8 cellular contexts compared by ENCODE assay signal in the genomic region with DNA sequence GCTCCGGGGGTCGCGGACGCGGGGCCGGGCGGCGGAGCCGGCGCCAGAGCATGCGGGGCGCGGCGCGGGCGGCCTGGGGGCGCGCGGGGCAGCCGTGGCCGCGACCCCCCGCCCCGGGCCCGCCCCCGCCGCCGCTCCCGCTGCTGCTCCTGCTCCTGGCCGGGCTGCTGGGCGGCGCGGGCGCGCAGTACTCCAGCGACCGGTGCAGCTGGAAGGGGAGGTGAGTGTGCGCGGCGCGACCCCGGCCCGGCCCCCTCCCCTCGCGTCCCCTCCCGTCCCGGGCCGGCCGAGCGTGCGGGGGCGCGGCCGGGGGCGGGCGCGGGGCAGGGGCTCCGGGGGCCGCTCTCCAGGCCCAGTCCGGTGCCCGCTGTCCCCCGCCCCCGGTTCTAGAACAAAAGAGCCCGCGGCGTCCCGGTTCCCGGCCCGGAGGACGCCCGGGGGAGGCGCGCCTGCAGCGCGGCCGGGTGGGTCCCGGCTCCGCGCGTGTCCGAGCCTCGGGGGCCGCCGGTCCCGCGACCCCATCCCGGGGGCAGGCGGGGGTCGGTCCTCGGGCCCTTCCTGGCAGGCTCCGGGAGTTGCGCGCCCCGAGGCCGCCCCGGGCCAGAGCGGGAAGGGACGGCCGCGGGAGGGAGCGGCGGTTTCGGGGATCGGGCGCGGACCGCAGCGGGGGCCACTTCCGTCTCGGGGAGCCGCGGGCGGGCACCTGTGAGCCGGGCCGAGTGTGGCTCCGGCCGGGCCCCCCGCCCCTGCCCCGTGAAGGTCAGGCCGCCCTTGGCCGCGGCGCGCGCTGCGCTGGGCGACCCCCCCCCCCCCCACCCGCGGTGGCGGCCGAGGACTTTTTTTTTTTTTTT. TPM values are rescaled to one million over a fixed set of nuclear protein-coding genes. Genes with fewer than 3 reads are reported as not detected.
DNase-seq lines count a peak whose midpoint lies in the region; ATAC-seq and TF ChIP-seq lines count a peak whose summit lies in the region.

No MANE protein-coding gene starts in this region.

- H3K23ac ChIP-seq in IMR-90 (ENCODE audit: low read depth, low read length) = no peak overlapping the region

- H2AFZ ChIP-seq in IMR-90 (replicated peaks; ENCODE audit: low read length, poor library complexity) = peak overlapping the region; percentile 76

- TF ChIP-seq CTCF in IMR-90 (conservative IDR thresholded peaks at IDR 0.05; ENCODE audit: low read depth, low read length) (no peak), epithelial cell of proximal tubule (conservative IDR thresholded peaks at IDR 0.05; ENCODE audit: low read depth, low read length) (no peak), psoas muscle (IDR thresholded peaks at IDR 0.05) (no peak)

- H3K4ac ChIP-seq in IMR-90 (ENCODE audit: low read depth, low read length) = no peak overlapping the region

- peak overlapping the region; percentile 64 for H3K4me3 ChIP-seq in IMR-90 (ENCODE audit: insufficient read depth, low read depth, low read length)
- peak overlapping the region; percentile 42 for H3K4me3 ChIP-seq in epithelial cell of proximal tubule (ENCODE audit: low read depth, low read length)
- H3K4me3 ChIP-seq in psoas muscle = peak overlapping the region; percentile 71

- in situ Hi-C loops in IMR-90 (cut with MboI; ENCODE audit: low sequenced_read_pairs) = no loop called here

- intact Hi-C loops in IMR-90 (cut with micrococcal nuclease) (loop anchor here (1.0 kb wide), 1 partner anchor 117 kb away; no protein-coding TSS in a partner anchor), psoas muscle (cut with DNase I) (no loop called here), posterior vena cava (cut with DNase I) (no loop called here)

- POLR2A ChIA-PET in IMR-90 (lab: Charles Lee; ENCODE audit: unreplicated experiment) = interaction anchor here (0.6 kb wide), 1 partner anchor 31 kb away, joined by 5 read pairs; no protein-coding TSS in a partner anchor

- H3K79me1 ChIP-seq in IMR-90 (ENCODE audit: low read depth in 1 of 2, low read length in 2 of 2) = peaks cover 4 to 32% of the 10 kb centered on the region in 2 experiments; a peak in 2 of 4 replicates

- no peak overlapping the region for H4K8ac ChIP-seq in IMR-90 (ENCODE audit: low read depth in 2 of 2, low read length in 2 of 2)

- no peaks in the 10 kb centered on the region for H3K9me3 ChIP-seq in IMR-90 (ENCODE audit: control insufficient read depth, insufficient read depth, low read length)
- no peaks in the 10 kb centered on the region for H3K9me3 ChIP-seq in psoas muscle

- H2AK9ac ChIP-seq in IMR-90 (replicated peaks; ENCODE audit: low read depth, low read length, poor library complexity) = peak overlapping the region; percentile 85

- H3K9me1 ChIP-seq in IMR-90 (ENCODE audit: insufficient read depth, low read length) = peaks cover 24% of the 10 kb centered on the region

- dilution Hi-C loops in IMR-90 (cut with HindIII; ENCODE audit: low sequenced_read_pairs, unreplicated experiment) = no loop called here

- WGBS in IMR-90 (ENCODE audit: extremely low coverage in 2 of 2, insufficient read length in 1 of 2), 2 experiments = 0% methylated on average over 12 of the region's 131 CpGs; no CpG with 5 or more reads in 1 of the 2 experiments
- 0 to 1% (median 1%) methylated on average over 45 to 124 of the region's 131 CpGs for WGBS in psoas muscle, 3 donors

- peaks cover 38% of the 10 kb centered on the region for H4K20me1 ChIP-seq in IMR-90 (ENCODE audit: insufficient read depth, low read length)

- TF ChIP-seq POLR2A in IMR-90 (IDR thresholded peaks at IDR 0.05; ENCODE audit: low read depth, low read length) = no peak; the same call in 1 of the 2 replicates

- no peak overlapping the region for H2BK20ac ChIP-seq in IMR-90 (ENCODE audit: low read depth, low read length)

- H3K27ac ChIP-seq in IMR-90 (ENCODE audit: insufficient read depth, low read length) = peak overlapping the region; percentile 49
- peak overlapping the region; percentile 41 for H3K27ac ChIP-seq in psoas muscle

- peak overlapping the region; percentile 24; the same call in 1 of the 2 replicates for H3K9ac ChIP-seq in IMR-90 (ENCODE audit: low read depth, low read length)

- no peak overlapping the region for H3K56ac ChIP-seq in IMR-90 (ENCODE audit: extremely low read depth, insufficient read depth, low read length)

- H4K5ac ChIP-seq in IMR-90 (ENCODE audit: low read depth, low read length) = no peak overlapping the region

- no peak overlapping the region for H2BK15ac ChIP-seq in IMR-90 (ENCODE audit: low read depth, low read length)

- no peak overlapping the region for H2AK5ac ChIP-seq in IMR-90 (ENCODE audit: low read depth, low read length)

- H3K36me3 ChIP-seq in IMR-90 (ENCODE audit: control insufficient read depth, insufficient read depth, low read length) = peaks cover 9% of the 10 kb centered on the region; the same call in 1 of the 2 replicates
- H3K36me3 ChIP-seq in psoas muscle (ENCODE audit: insufficient read depth in 1 of 2, low read depth in 1 of 2) = no peaks in the 10 kb centered on the region

- no peak for DNase-seq in IMR-90
- DNase-seq in epithelial cell of proximal tubule (ENCODE audit: low read depth) = no peak
- DNase-seq in psoas muscle = no peak
- DNase-seq in posterior vena cava (ENCODE audit: low spot score) = no peak
- no peak for DNase-seq in NCI-H1048 (lab: John Stamatoyannopoulos, UW)
- DNase-seq in NCI-H82 treated with DMSO at 0.1 percent for 48 hours (lab: John Stamatoyannopoulos, UW; ENCODE audit: unreplicated experiment) = no peak

- H3K27me3 ChIP-seq in IMR-90 (ENCODE audit: control insufficient read depth, insufficient read depth, low read length) (peaks cover 9% of the 10 kb centered on the region; the same call in 1 of the 2 replicates), psoas muscle (ENCODE audit: insufficient read depth in 3 of 3, low read length in 2 of 3) (peaks cover 0 to 14% (median 7%) of the 10 kb centered on the region in 3 donors)

- CTCF ChIA-PET in IMR-90 (lab: Yijun Ruan, JAX) = no interaction called here

- peak overlapping the region; percentile 70 for H2BK5ac ChIP-seq in IMR-90 (ENCODE audit: low read depth, low read length, poor library complexity, severe bottlenecking)

- BruUV-seq in IMR-90 (replicated peaks; lab: Mats Ljungman, UMichigan) = no TSS peak

- no peak overlapping the region for H4K91ac ChIP-seq in IMR-90 (ENCODE audit: insufficient read depth, low read depth, low read length)

- ATAC-seq in GM18498 (IDR thresholded peaks at IDR 0.05; ENCODE audit: unreplicated experiment) (peak; percentile 11), IMR-90 (ENCODE audit: low read depth) (peak; percentile 16), psoas muscle (no peak), HG03095 (IDR thresholded peaks at IDR 0.05; ENCODE audit: unreplicated experiment) (no peak)

- TF ChIP-seq RAD21 in IMR-90 (IDR thresholded peaks at IDR 0.05; ENCODE audit: low read length) = no peak

- H3K4me1 ChIP-seq in IMR-90 (ENCODE audit: control insufficient read depth, insufficient read depth, low read length) (peaks cover 33% of the 10 kb centered on the region), psoas muscle (peaks cover 7% of the 10 kb centered on the region)

- H3K14ac ChIP-seq in IMR-90 (replicated peaks; ENCODE audit: low read depth, low read length) = no peak overlapping the region

- no peak overlapping the region for H2BK120ac ChIP-seq in IMR-90 (ENCODE audit: low read depth, low read length)

- no peak overlapping the region for H3K4me2 ChIP-seq in IMR-90 (ENCODE audit: low read depth, low read length)

- no peak overlapping the region for H3K18ac ChIP-seq in IMR-90 (ENCODE audit: low read depth, low read length)

TF ChIP-seq in IMR-90, 13 proteins besides CTCF, POLR2A, EP300 and RAD21:
- TF ChIP-seq SMC3 (IDR thresholded peaks at IDR 0.05; ENCODE audit: low read depth, low read length) (no peak), MAZ (IDR thresholded peaks at IDR 0.05; ENCODE audit: borderline replicate concordance, low read depth, low read length) (peak; percentile 9; the same call in 1 of the 2 replicates), NFE2L2 (IDR thresholded peaks at IDR 0.05; ENCODE audit: low read depth, low read length) (no peak), RFX5 (IDR thresholded peaks at IDR 0.05; ENCODE audit: low read depth, low read length) (no peak)
- TF ChIP-seq, protein P1, sequence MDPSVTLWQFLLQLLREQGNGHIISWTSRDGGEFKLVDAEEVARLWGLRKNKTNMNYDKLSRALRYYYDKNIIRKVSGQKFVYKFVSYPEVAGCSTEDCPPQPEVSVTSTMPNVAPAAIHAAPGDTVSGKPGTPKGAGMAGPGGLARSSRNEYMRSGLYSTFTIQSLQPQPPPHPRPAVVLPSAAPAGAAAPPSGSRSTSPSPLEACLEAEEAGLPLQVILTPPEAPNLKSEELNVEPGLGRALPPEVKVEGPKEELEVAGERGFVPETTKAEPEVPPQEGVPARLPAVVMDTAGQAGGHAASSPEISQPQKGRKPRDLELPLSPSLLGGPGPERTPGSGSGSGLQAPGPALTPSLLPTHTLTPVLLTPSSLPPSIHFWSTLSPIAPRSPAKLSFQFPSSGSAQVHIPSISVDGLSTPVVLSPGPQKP (IDR thresholded peaks at IDR 0.05; ENCODE audit: borderline replicate concordance, low read depth, low read length) = no peak

RNA-seq across cellular contexts. Expression of gene METRNL, which starts 0.6 kb away (rescaled TPM):
- total RNA-seq in IMR-90 (2012; rRNA removed) (17.9 and 21.4 TPM in 2 replicates), epithelial cell of proximal tubule (11.9 and 12.3 TPM in 2 replicates), psoas muscle (10 to 100 TPM in 3 of 4 donors, 1 to 10 TPM in 1; 9.3 to 24.0 (median 11.1) TPM), posterior vena cava (100 to 1,000 TPM in 1 of 2 donors, 10 to 100 TPM in 1; 80.5 to 101 TPM)
- polyA plus RNA-seq in IMR-90 (2012; rRNA removed) (48.2 and 60.2 TPM in 2 replicates), psoas muscle (10 to 100 TPM in 2 of 3 donors, 1 to 10 TPM in 1; 6.7 to 81.7 (median 12.3) TPM)
- 73.7 and 167 TPM in 2 replicates for polyA plus RNA-seq in IMR-90 (2012; cell fraction: cytosol; rRNA removed)
- 50.0 and 129 TPM in 2 replicates for polyA plus RNA-seq in IMR-90 (2012; cell fraction: nucleus; rRNA removed; ENCODE audit: low replicate concordance)

Comparison
In these comparisons a context has a peak if more than half of its experiments do, and no peak if none do; other contexts are left out.
1. ATAC-seq: peak in GM18498 (single experiment) and IMR-90 (single experiment); none in psoas muscle (0 of 4) and HG03095 (single experiment).
2. Peak in every context shown above with its lines, with median percentiles within 50 percentile points of each other: H3K4me3 ChIP-seq.